Comparison of ENCODE assay signal across 11 cellular contexts in the genomic region with DNA sequence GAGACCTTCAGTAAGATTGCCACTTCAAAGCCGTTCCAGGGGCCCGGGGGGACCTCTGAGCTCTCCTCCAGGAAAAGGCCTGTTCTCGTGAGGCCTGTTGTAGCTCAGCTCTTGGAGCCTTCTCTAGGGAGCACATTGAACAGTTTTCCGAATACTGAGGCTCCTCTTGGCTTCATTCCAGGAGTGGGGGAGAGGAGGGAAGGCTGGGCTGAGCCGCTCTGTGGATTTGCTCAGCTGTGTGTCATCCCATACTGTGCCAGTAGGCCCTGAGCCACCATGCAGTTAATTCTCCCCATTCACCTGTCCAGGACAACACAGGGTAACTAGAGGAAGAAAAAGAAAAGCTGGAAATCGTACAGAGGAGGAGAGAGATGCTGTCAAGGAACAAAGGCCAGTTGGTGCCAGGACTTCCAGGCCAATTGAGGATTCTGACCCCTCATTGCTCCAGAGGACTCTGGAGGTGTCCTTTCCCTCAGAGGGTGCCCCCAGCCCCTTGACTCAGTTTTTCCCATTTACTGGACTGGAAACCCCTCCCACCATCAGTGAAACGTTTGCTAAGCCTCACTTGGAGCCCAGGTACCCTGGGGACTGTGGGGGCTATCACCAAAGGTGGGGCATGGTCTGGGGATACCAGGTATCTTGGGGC. TPM values are rescaled to one million over a fixed set of nuclear protein-coding genes. Genes with fewer than 3 reads are reported as not detected.
DNase-seq lines count a peak whose midpoint lies in the region; ATAC-seq and TF ChIP-seq lines count a peak whose summit lies in the region.
"Had no signal": no experiment of that assay in that cellular context is flagged by ENCODE, and none has a peak within 500 bp of the region (broad histone marks: within the 10 kb centered on the region; RNA-seq: fewer than 3 reads in every experiment).

No MANE protein-coding gene starts in this region.

- ATAC-seq in HG03442 (IDR thresholded peaks at IDR 0.05; ENCODE audit: unreplicated experiment) (no peak), HG03039 (IDR thresholded peaks at IDR 0.05; ENCODE audit: unreplicated experiment) (no peak)
- ATAC-seq: natural killer cell had no signal

- H3K4me3 ChIP-seq in fibroblast of mammary gland (ENCODE audit: control insufficient read depth, low read depth, low read length) (no peak overlapping the region), ovary (no peak overlapping the region)

- no peak for TF ChIP-seq EP300 in ovary (IDR thresholded peaks at IDR 0.05)

- WGBS in ovary, 3 donors = 34 to 46% (median 35%) methylated on average over 7 of the region's 7 CpGs

- TF ChIP-seq POLR2A in ovary (IDR thresholded peaks at IDR 0.05) = no peak

- peak overlapping the region in 1 of 2 donors; percentile 13 for H3K27ac ChIP-seq in ovary

- no peaks in the 10 kb centered on the region for H3K9me3 ChIP-seq in ovary

- DNase-seq in COR-L47 (lab: John Stamatoyannopoulos, UW) = peak; percentile 34
- DNase-seq in NCI-H82 treated with DMSO at 0.1 percent for 48 hours (lab: John Stamatoyannopoulos, UW; ENCODE audit: unreplicated experiment) = peak; percentile 32
- peak; percentile 92 for DNase-seq in fibroblast of mammary gland (ENCODE audit: low read depth)
- DNase-seq in ovary = peak; percentile 61 to 83 (median 69)
- DNase-seq in pons (ENCODE audit: low spot score) = no peak
- no peak for DNase-seq in stimulated activated naive CD4-positive, alpha-beta T cell treated with Interleukin-2 at 50 U/mL for 16 hours (lab: John Stamatoyannopoulos, UW)
- DNase-seq: Calu3, KBM-7, natural killer cell had no signal

- H3K27me3 ChIP-seq in ovary = no peaks in the 10 kb centered on the region

- H3K4me1 ChIP-seq in ovary (ENCODE audit: insufficient read depth) = peaks cover 19% of the 10 kb centered on the region

- intact Hi-C loops in ovary (cut with DNase I) = no loop called here

- no peaks in the 10 kb centered on the region for H3K36me3 ChIP-seq in ovary

- TF ChIP-seq CTCF in fibroblast of mammary gland (conservative IDR thresholded peaks at IDR 0.05; ENCODE audit: control insufficient read depth, insufficient read depth, low read depth, low read length) = no peak
- TF ChIP-seq CTCF in ovary (IDR thresholded peaks at IDR 0.05) = no peak

RNA-seq across cellular contexts. Expression of a gene that starts 41.4 kb away (rescaled TPM):
- 10 to 100 TPM; 12.8 to 24.4 (median 22.4) TPM for total RNA-seq in ovary
- polyA plus RNA-seq in ovary = 10 to 100 TPM; 12.0 to 22.2 TPM

RNA-seq across cellular contexts. Expression of a gene that starts 57.5 kb away (rescaled TPM):
- 1 to 10 TPM in 1 of 7 donors, under 1 TPM in 6; 0.11 to 1.7 (median 0.48) TPM for total RNA-seq in ovary
- polyA plus RNA-seq in ovary = under 1 TPM; 0.21 to 0.83 TPM
- total RNA-seq: Calu3 had no signal

Comparison
In these comparisons a context has a peak if more than half of its experiments do, and no peak if none do; other contexts are left out.
1. DNase-seq: peak in COR-L47 (single experiment), NCI-H82 treated with DMSO at 0.1 percent for 48 hours (single experiment), fibroblast of mammary gland (single experiment) and ovary (5 of 5); none in pons (single experiment) and stimulated activated naive CD4-positive, alpha-beta T cell treated with Interleukin-2 at 50 U/mL for 16 hours (single experiment).